ENCODE assay signal across 8 cellular contexts in genomic region chr9:128689820-128690683, GRCh38. TPM values are rescaled to one million over a fixed set of nuclear protein-coding genes. Genes with fewer than 3 reads are reported as not detected.
DNase-seq lines count a peak whose midpoint lies in the region; ATAC-seq and TF ChIP-seq lines count a peak whose summit lies in the region.

No MANE protein-coding gene starts in this region.

- H2AFZ ChIP-seq in PC-9 (no peak overlapping the region), parathyroid adenoma (no peak overlapping the region)

- H3K79me2 ChIP-seq in PC-9 (ENCODE audit: low read depth), result peaks cover 81% of the 10 kb centered on the region
- H3K79me2 ChIP-seq in parathyroid adenoma, result peaks cover 5% of the 10 kb centered on the region

- peaks cover 45% of the 10 kb centered on the region for H3K4me1 ChIP-seq in PC-9 (replicated peaks; ENCODE audit: insufficient read depth)
- H3K4me1 ChIP-seq in parathyroid adenoma, result no peaks in the 10 kb centered on the region

- H4K20me1 ChIP-seq in PC-9 (ENCODE audit: insufficient read depth), result peaks cover 55% of the 10 kb centered on the region

- H3K9me2 ChIP-seq in PC-9 (ENCODE audit: insufficient read depth), result no peaks in the 10 kb centered on the region

- POLR2A ChIA-PET in PC-9 (lab: Charles Lee; ENCODE audit: unreplicated experiment), result interaction anchor here (1.0 kb wide), 1 partner anchor 55 kb away, joined by 21 read pairs; no protein-coding TSS in a partner anchor

- H3K27ac ChIP-seq in PC-9, result peak overlapping the region; percentile 56
- H3K27ac ChIP-seq in parathyroid adenoma, result peak overlapping the region; percentile 12

- H3K27me3 Mint-ChIP-seq in activated naive CD4-positive, alpha-beta T cell treated with anti-CD3 and anti-CD28 coated beads, Interleukin-2, amount 10 ng/mL, durations not matched to agents 7 days and 5 days, result no peaks in the 10 kb centered on the region

- no peaks in the 10 kb centered on the region for H3K9me3 Mint-ChIP-seq in activated naive CD4-positive, alpha-beta T cell treated with anti-CD3 and anti-CD28 coated beads, Interleukin-2, amount 10 ng/mL, durations not matched to agents 7 days and 5 days

- H3K27me3 ChIP-seq in PC-9 (ENCODE audit: insufficient read depth, low read depth) (no peaks in the 10 kb centered on the region), parathyroid adenoma (ENCODE audit: control insufficient read depth, insufficient read depth, low read length) (no peaks in the 10 kb centered on the region)

- H3K9ac ChIP-seq in parathyroid adenoma, result no peak overlapping the region

- peak overlapping the region; percentile 97 for H3K27ac Mint-ChIP-seq in activated naive CD4-positive, alpha-beta T cell treated with anti-CD3 and anti-CD28 coated beads, Interleukin-2, amount 10 ng/mL, durations not matched to agents 7 days and 5 days

- BruUV-seq in PC-9 (replicated peaks; lab: Mats Ljungman, UMichigan), result no TSS peak

- peaks cover 54% of the 10 kb centered on the region for H3K4me1 Mint-ChIP-seq in activated naive CD4-positive, alpha-beta T cell treated with anti-CD3 and anti-CD28 coated beads, Interleukin-2, amount 10 ng/mL, durations not matched to agents 7 days and 5 days

- peak overlapping the region; percentile 100 for H3K4me3 Mint-ChIP-seq in activated naive CD4-positive, alpha-beta T cell treated with anti-CD3 and anti-CD28 coated beads, Interleukin-2, amount 10 ng/mL, durations not matched to agents 7 days and 5 days

- intact Hi-C loops in PC-9 (cut with micrococcal nuclease; ENCODE audit: unreplicated experiment), result loop anchor here (1.0 to 10.0 kb wide), 4 partner anchors 34 to 335 kb away; partner anchors contain the start of genes DYNC2I2 and SH3GLB2
- intact Hi-C loops in head of caudate nucleus (cut with DNase I), result no loop called here

- peak overlapping the region; percentile 80 for H3K4me3 ChIP-seq in PC-9
- H3K4me3 ChIP-seq in parathyroid adenoma (ENCODE audit: low read depth, low read length), result peak overlapping the region; percentile 61

- TF ChIP-seq CTCF in PC-9 (conservative IDR thresholded peaks at IDR 0.05) (no peak), parathyroid adenoma (IDR thresholded peaks at IDR 0.05) (no peak)

- peaks cover 46% of the 10 kb centered on the region for H3K36me3 ChIP-seq in PC-9 (ENCODE audit: low read depth)
- no peaks in the 10 kb centered on the region for H3K36me3 ChIP-seq in parathyroid adenoma (ENCODE audit: control insufficient read depth, insufficient read depth, low read length)

- peaks cover 33% of the 10 kb centered on the region for H3K36me3 Mint-ChIP-seq in activated naive CD4-positive, alpha-beta T cell treated with anti-CD3 and anti-CD28 coated beads, Interleukin-2, amount 10 ng/mL, durations not matched to agents 7 days and 5 days

- H3K4me2 ChIP-seq in PC-9, result peak overlapping the region; percentile 95
- peak overlapping the region; percentile 82 for H3K4me2 ChIP-seq in parathyroid adenoma (ENCODE audit: low read length)

- H3F3A ChIP-seq in PC-9 (ENCODE audit: insufficient read depth, low read depth), result peaks cover 68% of the 10 kb centered on the region

- H3K9me3 ChIP-seq in PC-9 (ENCODE audit: insufficient read depth, low read depth), result no peaks in the 10 kb centered on the region
- no peaks in the 10 kb centered on the region for H3K9me3 ChIP-seq in parathyroid adenoma (ENCODE audit: control insufficient read depth, low read length)

- DNase-seq in C1 segment of cervical spinal cord (lab: John Stamatoyannopoulos, UW) (peak in 9 of 14 donors; percentile 11 to 60 (median 30)), HCEC 1CT (peak; percentile 56), PC-9 (no peak), head of caudate nucleus (peak in 38 of 42 donors; percentile 22 to 83 (median 52))
- DNase-seq in activated naive CD4-positive, alpha-beta T cell treated with anti-CD3 and anti-CD28 coated beads, Interleukin-2, amount 10 ng/mL, durations not matched to agents 7 days and 5 days, result peak; percentile 71

- CTCF ChIA-PET in PC-9 (lab: Charles Lee), result interaction anchor here (0.5 kb wide), 2 partner anchors 18 to 270 kb away, joined by 3 to 7 read pairs; no protein-coding TSS in a partner anchor
- CTCF ChIA-PET in activated naive CD4-positive, alpha-beta T cell treated with anti-CD3 and anti-CD28 coated beads, Interleukin-2, amount 10 ng/mL, durations not matched to agents 7 days and 5 days (lab: Charles Lee), result interaction anchor here (0.9 kb wide), 1 partner anchor 12 kb away, joined by 3 read pairs; the partner anchor contains the start of gene PKN3

- no peak for ATAC-seq in GM18870 (IDR thresholded peaks at IDR 0.05; ENCODE audit: unreplicated experiment)
- no peak for ATAC-seq in GM19455 (IDR thresholded peaks at IDR 0.05; ENCODE audit: unreplicated experiment)

RNA-seq across cellular contexts. Expression of gene SET, which starts 1.0 kb away (rescaled TPM):
- 539 and 738 TPM in 2 replicates for total RNA-seq in PC-9 (2021)

RNA-seq across cellular contexts. Expression of gene PKN3, which starts 12.3 kb away (rescaled TPM):
- total RNA-seq in PC-9 (2021), result 5.5 and 9.1 TPM in 2 replicates

RNA-seq across cellular contexts. Expression of gene DYNC2I2, which starts 33.4 kb away (rescaled TPM):
- total RNA-seq in PC-9 (2021), result 225 and 263 TPM in 2 replicates

RNA-seq across cellular contexts. Expression of gene ZDHHC12, which starts 33.9 kb away (rescaled TPM):
- 102 and 133 TPM in 2 replicates for total RNA-seq in PC-9 (2021)

Comparison
In these comparisons a context has a peak if more than half of its experiments do, and no peak if none do; other contexts are left out.
1. DNase-seq: peak in C1 segment of cervical spinal cord (9 of 14), HCEC 1CT (single experiment), activated naive CD4-positive, alpha-beta T cell treated with anti-CD3 and anti-CD28 coated beads, Interleukin-2, amount 10 ng/mL, durations not matched to agents 7 days and 5 days (single experiment) and head of caudate nucleus (38 of 42); none in PC-9 (0 of 2).